8 cellular contexts compared by ENCODE assay signal in the genomic region with DNA sequence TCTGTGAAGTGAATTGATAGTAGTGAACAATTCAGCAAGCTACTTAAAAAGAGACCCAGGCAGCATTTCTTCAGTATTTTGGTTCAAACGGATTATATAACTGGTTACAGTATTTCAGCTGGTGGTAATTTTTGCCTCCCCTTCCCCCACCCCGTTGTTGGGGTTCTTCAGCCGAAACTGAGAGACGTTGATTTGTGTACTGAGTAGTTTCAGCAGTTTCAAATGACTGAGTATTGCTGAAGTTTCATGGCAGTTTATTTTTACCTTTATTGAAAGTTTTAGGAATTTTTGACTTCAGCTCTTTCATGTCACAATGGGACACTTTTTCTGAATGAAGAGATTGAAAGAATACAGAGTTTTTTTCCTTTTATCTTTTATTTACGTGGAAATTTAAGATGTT. TPM values are rescaled to one million over a fixed set of nuclear protein-coding genes. Genes with fewer than 3 reads are reported as not detected.
DNase-seq lines count a peak whose midpoint lies in the region; ATAC-seq, FAIRE-seq and TF ChIP-seq lines count a peak whose summit lies in the region.

No MANE protein-coding gene starts in this region.

- peak overlapping the region; percentile 98; the same call in 1 of the 2 replicates for H3K27ac ChIP-seq in PC-3 (ENCODE audit: low read length)
- no peak overlapping the region for H3K27ac ChIP-seq in mesenchymal stem cell (ENCODE audit: low read length, poor library complexity, severe bottlenecking)
- peak overlapping the region; percentile 100 for H3K27ac ChIP-seq in subcutaneous abdominal adipose tissue (ENCODE audit: low read depth, low read length)

- H3K4me3 ChIP-seq in PC-3 (ENCODE audit: low read length) (peak overlapping the region; percentile 98), bronchial epithelial cell (ENCODE audit: low read depth, low read length) (peak overlapping the region; percentile 99), mesenchymal stem cell (ENCODE audit: insufficient read depth in 1 of 2, low read depth in 1 of 2, low read length in 2 of 2) (peak overlapping the region in 1 of 2 experiments; percentile 95), subcutaneous abdominal adipose tissue (ENCODE audit: low read depth in 1 of 5, low read length in 5 of 5) (peak overlapping the region; percentile 77 to 96 (median 94))

- H4K91ac ChIP-seq in mesenchymal stem cell (ENCODE audit: low read length), result no peak overlapping the region

- H3K9ac ChIP-seq in PC-3 (ENCODE audit: low read length) (peak overlapping the region; percentile 100), mesenchymal stem cell (ENCODE audit: low read length) (peak overlapping the region; percentile 100), subcutaneous abdominal adipose tissue (ENCODE audit: low read length in 5 of 5) (peak overlapping the region; percentile 99 to 100 (median 100))

- no peak overlapping the region for H2BK15ac ChIP-seq in mesenchymal stem cell (ENCODE audit: low read depth, poor library complexity, severe bottlenecking)

- H2AFZ ChIP-seq in PC-3 (ENCODE audit: low read length) (no peak overlapping the region), mesenchymal stem cell (ENCODE audit: low read depth, low read length) (no peak overlapping the region)

- H3K9me2 ChIP-seq in PC-3 (replicated peaks; ENCODE audit: low read length), result no peaks in the 10 kb centered on the region

- FAIRE-seq in bronchial epithelial cell (lab: Jason Lieb, UNC), result no peak

- no peak overlapping the region for H3K23ac ChIP-seq in mesenchymal stem cell (ENCODE audit: low read length in 2 of 2)

- no peak overlapping the region for H2BK12ac ChIP-seq in mesenchymal stem cell (ENCODE audit: low read length in 2 of 2)

- ATAC-seq in PC-3 (no peak), HG02642 (IDR thresholded peaks at IDR 0.05; ENCODE audit: poor library complexity, unreplicated experiment) (no peak)

- DNase-seq in GM20000 (ENCODE audit: low spot score), result peak; percentile 45
- no peak for DNase-seq in PC-3
- no peak for DNase-seq in bronchial epithelial cell (ENCODE audit: low read depth)
- peak; percentile 34 for DNase-seq in mesenchymal stem cell
- no peak for DNase-seq in activated gamma-delta T cell treated with Interleukin-2 at 50 U/mL for 16 hours
- no peak for DNase-seq in NK-92 (lab: John Stamatoyannopoulos, UW; ENCODE audit: unreplicated experiment)

- no peak overlapping the region for H3K4ac ChIP-seq in mesenchymal stem cell (ENCODE audit: low read depth in 1 of 2, low read length in 2 of 2)

- H3K14ac ChIP-seq in mesenchymal stem cell (ENCODE audit: low read length in 2 of 2), result no peak overlapping the region

- CTCF ChIA-PET in PC-3 (lab: Charles Lee), result no interaction called here

- TF ChIP-seq CTCF in GM20000 (IDR thresholded peaks at IDR 0.05; ENCODE audit: extremely low read depth, missing control alignments), result no peak
- TF ChIP-seq CTCF in PC-3 (conservative IDR thresholded peaks at IDR 0.05; ENCODE audit: low read depth, low read length), result no peak
- TF ChIP-seq CTCF in bronchial epithelial cell (IDR thresholded peaks at IDR 0.05; ENCODE audit: insufficient read depth, low read length, severe bottlenecking), result no peak

- H3K36me3 ChIP-seq in PC-3 (ENCODE audit: low read depth, low read length) (peaks cover 20% of the 10 kb centered on the region), bronchial epithelial cell (ENCODE audit: control insufficient read depth, insufficient read depth, low read length) (no peaks in the 10 kb centered on the region), mesenchymal stem cell (ENCODE audit: control insufficient read depth in 1 of 2, insufficient read depth in 2 of 2, low read depth in 1 of 2, low read length in 2 of 2) (peaks cover 5 to 6% of the 10 kb centered on the region in 2 experiments), subcutaneous abdominal adipose tissue (ENCODE audit: control insufficient read depth in 5 of 5, insufficient read depth in 5 of 5, low read length in 5 of 5) (no peaks in the 10 kb centered on the region)

- TSS peak; percentile 22 for BruUV-seq in PC-3 (replicated peaks; lab: Mats Ljungman, UMichigan)

- no peak overlapping the region for H2AK5ac ChIP-seq in mesenchymal stem cell (ENCODE audit: low read length, severe bottlenecking)

- H3K27me3 ChIP-seq in PC-3 (ENCODE audit: low read length) (no peaks in the 10 kb centered on the region), bronchial epithelial cell (ENCODE audit: control insufficient read depth, insufficient read depth, low read length) (no peaks in the 10 kb centered on the region), mesenchymal stem cell (ENCODE audit: control insufficient read depth in 1 of 2, insufficient read depth in 1 of 2, low read length in 2 of 2) (no peaks in the 10 kb centered on the region), subcutaneous abdominal adipose tissue (ENCODE audit: control insufficient read depth in 5 of 5, insufficient read depth in 4 of 5, low read length in 5 of 5) (no peaks in the 10 kb centered on the region)

- H4K8ac ChIP-seq in mesenchymal stem cell (ENCODE audit: low read length), result no peak overlapping the region

- H2BK5ac ChIP-seq in mesenchymal stem cell (ENCODE audit: low read depth, low read length, poor library complexity, severe bottlenecking), result no peak overlapping the region

- POLR2A ChIA-PET in PC-3 (lab: Charles Lee; ENCODE audit: unreplicated experiment), result no interaction called here

- no peak overlapping the region for H2BK120ac ChIP-seq in mesenchymal stem cell (ENCODE audit: low read depth, low read length)

- H3K79me1 ChIP-seq in mesenchymal stem cell (replicated peaks; ENCODE audit: low read length, poor library complexity, severe bottlenecking), result peaks cover 3% of the 10 kb centered on the region

- H3K9me3 ChIP-seq in PC-3 (ENCODE audit: low read length), result no peaks in the 10 kb centered on the region
- no peaks in the 10 kb centered on the region for H3K9me3 ChIP-seq in mesenchymal stem cell (ENCODE audit: control insufficient read depth, low read length)
- H3K9me3 ChIP-seq in subcutaneous abdominal adipose tissue (ENCODE audit: control insufficient read depth in 5 of 5, low read length in 5 of 5), result no peaks in the 10 kb centered on the region

- H3K4me2 ChIP-seq in PC-3 (ENCODE audit: low read length) (peak overlapping the region; percentile 93), mesenchymal stem cell (ENCODE audit: low read length, poor library complexity, severe bottlenecking) (peak overlapping the region; percentile 84)

- WGBS in mesenchymal stem cell, result 2% methylated on average over 4 of the region's 5 CpGs

- peaks cover 67% of the 10 kb centered on the region for H3K79me2 ChIP-seq in PC-3 (ENCODE audit: low read length)

- H3K18ac ChIP-seq in mesenchymal stem cell (ENCODE audit: low read depth in 1 of 2, low read length in 2 of 2), result no peak overlapping the region

- H3F3A ChIP-seq in PC-3 (ENCODE audit: low read length, unreplicated experiment), result no peaks in the 10 kb centered on the region

- peaks cover 8% of the 10 kb centered on the region; the same call in 1 of the 2 replicates for H3K4me1 ChIP-seq in PC-3 (ENCODE audit: insufficient read depth, low read length)
- H3K4me1 ChIP-seq in mesenchymal stem cell (ENCODE audit: control insufficient read depth, insufficient read depth, low read depth, low read length), result peaks cover 8% of the 10 kb centered on the region
- H3K4me1 ChIP-seq in subcutaneous abdominal adipose tissue (ENCODE audit: control insufficient read depth in 5 of 5, insufficient read depth in 5 of 5, low read length in 5 of 5), result peaks cover 6 to 70% (median 56%) of the 10 kb centered on the region in 5 donors

- H4K20me1 ChIP-seq in PC-3 (ENCODE audit: low read length), result peaks cover 52% of the 10 kb centered on the region

- intact Hi-C loops in PC-3 (cut with micrococcal nuclease), result loop anchor here (10.0 kb wide), 1 partner anchor 259 kb away; no protein-coding TSS in a partner anchor

RNA-seq across cellular contexts. Expression of a gene that starts 1.7 kb away (rescaled TPM):
- 29.5 and 31.8 TPM in 2 replicates for total RNA-seq in PC-3 (2014; rRNA removed)
- total RNA-seq in bronchial epithelial cell, result 84.2 and 87.3 TPM in 2 replicates
- polyA plus RNA-seq in mesenchymal stem cell (2013, experiment 1 of 2), result 35.5 TPM
- polyA plus RNA-seq in mesenchymal stem cell (2013, experiment 2 of 2), result 37.4 TPM

Comparison
In these comparisons a context has a peak if more than half of its experiments do, and no peak if none do; other contexts are left out.
1. DNase-seq: peak in GM20000 (single experiment) and mesenchymal stem cell (single experiment); none in PC-3 (single experiment), bronchial epithelial cell (single experiment), activated gamma-delta T cell treated with Interleukin-2 at 50 U/mL for 16 hours (single experiment) and NK-92 (single experiment).
2. Peak in every context shown above with its lines, with median percentiles within 50 percentile points of each other: H3K9ac ChIP-seq.